ENCODE assay signal across 1 cellular context in genomic region chr11:124800226-124800929, GRCh38.
A peak's percentile ranks its signal among the peaks of the same experiment; 100 is the strongest.
TF ChIP-seq lines count a peak whose summit lies in the region.

TSS of gene MSANTD2 (minus strand) at chr11:124800406. CDS start at chr11:124800380, 26 bp downstream.

TF ChIP-seq in GM12878, 131 proteins besides CTCF, POLR2A, EP300 and RAD21 (continued from another document):
- TF ChIP-seq SKIL (IDR thresholded peaks at IDR 0.05; ENCODE audit: low read depth, poor library complexity, severe bottlenecking) (no peak), ETV6 (conservative IDR thresholded peaks at IDR 0.05 in 1 of 2, IDR thresholded peaks at IDR 0.05 in 1 of 2; ENCODE audit: borderline replicate concordance in 1 of 2, low read depth in 1 of 2) (peak in 1 of 2 experiments; percentile 24; a peak in 1 of 4 replicates), BRCA1 (IDR thresholded peaks at IDR 0.05; ENCODE audit: low read depth, low read length) (no peak), JUNB (IDR thresholded peaks at IDR 0.05) (no peak), MTA2 (IDR thresholded peaks at IDR 0.05; ENCODE audit: low read depth) (no peak), CHD4 (IDR thresholded peaks at IDR 0.05) (no peak), CBFB (IDR thresholded peaks at IDR 0.05; ENCODE audit: low read depth) (no peak), E4F1 (IDR thresholded peaks at IDR 0.05; ENCODE audit: borderline replicate concordance, partially characterized antibody) (no peak)
